Comparison of ENCODE assay signal across 16 cellular contexts in genomic region chr11:114813216-114813615, GRCh38.
"Had no signal": no experiment of that assay in that cellular context is flagged by ENCODE, and none has a peak within 500 bp of the region (broad histone marks: within the 10 kb centered on the region; RNA-seq: fewer than 3 reads in every experiment).

No MANE protein-coding gene starts in this region.

- H3K9me3 Mint-ChIP-seq: nephron; stimulated activated memory B cell treated with anti-CD40 and anti-IgM and Interleukin-4, amounts not matched to agents 10 μg/mL and 1 μg/mL and 100 μg/mL, for 72 hours; stimulated activated naive CD8-positive, alpha-beta T cell treated with anti-CD3 and anti-CD28 coated beads, Interleukin-15, Interleukin-2, amounts not matched to agents 100 ng/mL and 50 ng/mL, for 24 hours had no signal

- H3K36me3 Mint-ChIP-seq: naive B cell; stimulated activated memory B cell treated with anti-CD40 and anti-IgM and Interleukin-4, amounts not matched to agents 10 μg/mL and 1 μg/mL and 100 μg/mL, for 72 hours had no signal

- H3K27me3 Mint-ChIP-seq: stimulated activated memory B cell treated with anti-CD40 and anti-IgM and Interleukin-4, amounts not matched to agents 10 μg/mL and 1 μg/mL and 100 μg/mL, for 72 hours; stimulated activated naive CD8-positive, alpha-beta T cell treated with anti-CD3 and anti-CD28 coated beads, Interleukin-15, Interleukin-2, amounts not matched to agents 100 ng/mL and 50 ng/mL, for 24 hours had no signal

- H3K27ac Mint-ChIP-seq: naive B cell; nephron; stimulated activated memory B cell treated with anti-CD40 and anti-IgM and Interleukin-4, amounts not matched to agents 10 μg/mL and 1 μg/mL and 100 μg/mL, for 72 hours; stimulated activated naive CD8-positive, alpha-beta T cell treated with anti-CD3 and anti-CD28 coated beads, Interleukin-15, Interleukin-2, amounts not matched to agents 100 ng/mL and 50 ng/mL, for 24 hours had no signal

- H3K4me1 Mint-ChIP-seq: naive B cell; nephron; stimulated activated memory B cell treated with anti-CD40 and anti-IgM and Interleukin-4, amounts not matched to agents 10 μg/mL and 1 μg/mL and 100 μg/mL, for 72 hours had no signal

- H3K4me3 Mint-ChIP-seq: naive B cell; nephron; stimulated activated memory B cell treated with anti-CD40 and anti-IgM and Interleukin-4, amounts not matched to agents 10 μg/mL and 1 μg/mL and 100 μg/mL, for 72 hours; stimulated activated naive CD8-positive, alpha-beta T cell treated with anti-CD3 and anti-CD28 coated beads, Interleukin-15, Interleukin-2, amounts not matched to agents 100 ng/mL and 50 ng/mL, for 24 hours had no signal

- DNase-seq: effector CD4-positive, alpha-beta T cell; foreskin melanocyte; head of caudate nucleus; hippocampal formation; kidney glomerular epithelial cell; mesendoderm; naive B cell; psoas muscle; retina; right lobe of liver; stimulated activated CD4-positive, alpha-beta T cell treated with anti-CD3 and anti-CD28 coated beads, Interleukin-4, amount 100 ng/mL, for 24 hours; tibial artery; uterus had no signal
